Comparison of ENCODE assay signal across 2 cellular contexts in genomic region chr19:7687177-7687576, GRCh38.
TF ChIP-seq lines count a peak whose summit lies in the region.

No MANE protein-coding gene starts in this region.

TF ChIP-seq in SK-N-SH treated with all-trans-retinoic acid at 6 μM for 48 hours, 23 proteins besides CTCF, POLR2A, EP300 and RAD21:
- TF ChIP-seq CSRNP3 (CRISPR knock-in tag; IDR thresholded peaks at IDR 0.05): no peak
- no peak for TF ChIP-seq SNAI2 (CRISPR knock-in tag; IDR thresholded peaks at IDR 0.05)
- no peak for TF ChIP-seq ZNF565 (CRISPR knock-in tag; conservative IDR thresholded peaks at IDR 0.05; ENCODE audit: low read depth)
- TF ChIP-seq CSDC2 (CRISPR knock-in tag; IDR thresholded peaks at IDR 0.05): no peak
- no peak for TF ChIP-seq ZNF70 (CRISPR knock-in tag; IDR thresholded peaks at IDR 0.05)
- TF ChIP-seq BACH2 (CRISPR knock-in tag; IDR thresholded peaks at IDR 0.05; ENCODE audit: borderline replicate concordance): no peak
- no peak for TF ChIP-seq GLIS3 (CRISPR knock-in tag; IDR thresholded peaks at IDR 0.05)
- TF ChIP-seq RARB (CRISPR knock-in tag; IDR thresholded peaks at IDR 0.05): no peak
- TF ChIP-seq ISL1 (CRISPR knock-in tag; IDR thresholded peaks at IDR 0.05): no peak
- TF ChIP-seq ZNF8 (CRISPR knock-in tag; IDR thresholded peaks at IDR 0.05): no peak
- no peak for TF ChIP-seq POU6F1 (CRISPR knock-in tag; IDR thresholded peaks at IDR 0.05; ENCODE audit: borderline replicate concordance, low read depth)
- TF ChIP-seq ZFP30 (CRISPR knock-in tag; IDR thresholded peaks at IDR 0.05): no peak
- TF ChIP-seq CREB5 (CRISPR knock-in tag; IDR thresholded peaks at IDR 0.05; ENCODE audit: low read depth): no peak

TF ChIP-seq in SK-N-SH, 30 proteins besides CTCF, POLR2A, EP300 and RAD21 (continued from another document):
- TF ChIP-seq GATA2 (CRISPR knock-in tag; IDR thresholded peaks at IDR 0.05) (no peak), CHD2 (IDR thresholded peaks at IDR 0.05; ENCODE audit: low read length, partially characterized antibody) (no peak), EZH2phosphoT487 (IDR thresholded peaks at IDR 0.05; ENCODE audit: borderline replicate concordance, low read depth) (no peak), RFX5 (IDR thresholded peaks at IDR 0.05; ENCODE audit: low read length) (no peak), USF1 (IDR thresholded peaks at IDR 0.05; ENCODE audit: borderline replicate concordance, low read depth) (no peak), YY1 (IDR thresholded peaks at IDR 0.05; ENCODE audit: low read depth) (no peak), TEAD4 (IDR thresholded peaks at IDR 0.05; ENCODE audit: borderline replicate concordance, insufficient read depth) (no peak), REST (IDR thresholded peaks at IDR 0.05; ENCODE audit: low read depth, low read length) (no peak)
